17 cellular contexts compared by ENCODE assay signal in genomic region chr2:107137711-107138110, GRCh38.
DNase-seq lines count a peak whose midpoint lies in the region; ATAC-seq, FAIRE-seq and TF ChIP-seq lines count a peak whose summit lies in the region.
"Had no signal": no experiment of that assay in that cellular context is flagged by ENCODE, and none has a peak within 500 bp of the region (broad histone marks: within the 10 kb centered on the region; RNA-seq: fewer than 3 reads in every experiment).

No MANE protein-coding gene starts in this region.

- ATAC-seq in GM23338, result no peak
- ATAC-seq: T-cell had no signal

- no peaks in the 10 kb centered on the region for H3K4me1 ChIP-seq in GM23338 (ENCODE audit: insufficient read depth)
- H3K4me1 ChIP-seq: HAP-1 had no signal

- DNase-seq in DMS 273 (lab: John Stamatoyannopoulos, UW; ENCODE audit: unreplicated experiment), result peak; percentile 91
- peak; percentile 18 for DNase-seq in NCI-H1436 treated with DMSO at 0.1 percent for 48 hours (lab: John Stamatoyannopoulos, UW)
- DNase-seq in NCI-H524 treated with DMSO at 0.1 percent for 48 hours (lab: John Stamatoyannopoulos, UW), result peak; percentile 75
- DNase-seq in GM23338 (ENCODE audit: low spot score), result no peak
- no peak for DNase-seq in osteocyte (ENCODE audit: extremely low spot score, unreplicated experiment)
- DNase-seq in frontal cortex (ENCODE audit: low spot score in 2 of 2), result no peak
- DNase-seq: GDM1, NCI-H1417, NCI-H2029 treated with DMSO at 0.1 percent for 48 hours, NCI-H526 treated with DMSO at 0.1 percent for 48 hours, OCI-M1, Right ventricle myocardium superior, SK-N-SH, T-cell had no signal

- H3F3A ChIP-seq in GM23338 (replicated peaks; ENCODE audit: low read depth), result no peaks in the 10 kb centered on the region

- no peak for TF ChIP-seq CTCF in nephron (IDR thresholded peaks at IDR 0.05; ENCODE audit: unreplicated experiment in 3 of 3)
- TF ChIP-seq CTCF in GM23338 (conservative IDR thresholded peaks at IDR 0.05; ENCODE audit: low read depth in 2 of 2), result no peak
- TF ChIP-seq CTCF in osteocyte (IDR thresholded peaks at IDR 0.05), result no peak

- no peaks in the 10 kb centered on the region for H3K9me2 ChIP-seq in GM23338 (ENCODE audit: insufficient read depth)
- H3K9me2 ChIP-seq: SK-N-SH had no signal

- H3K9me3 Mint-ChIP-seq in nephron, result peaks cover 14% of the 10 kb centered on the region
- peaks cover 13% of the 10 kb centered on the region for H3K9me3 Mint-ChIP-seq in GM23338
- H3K9me3 Mint-ChIP-seq in osteocyte (ENCODE audit: unreplicated experiment), result peaks cover 22% of the 10 kb centered on the region

- no peak overlapping the region for H3K4me3 Mint-ChIP-seq in nephron
- no peak overlapping the region for H3K4me3 Mint-ChIP-seq in GM23338
- H3K4me3 Mint-ChIP-seq in osteocyte (ENCODE audit: unreplicated experiment), result no peak overlapping the region
- H3K4me3 Mint-ChIP-seq: CD14-positive monocyte, T-cell had no signal

- no peak overlapping the region for H3K4me2 ChIP-seq in GM23338
- H3K4me2 ChIP-seq: SK-N-SH had no signal

- peak overlapping the region in 2 of 3 experiments; percentile 43 to 56 for H3K27ac Mint-ChIP-seq in nephron
- H3K27ac Mint-ChIP-seq in GM23338, result no peak overlapping the region
- H3K27ac Mint-ChIP-seq in osteocyte (ENCODE audit: unreplicated experiment), result no peak overlapping the region
- H3K27ac Mint-ChIP-seq: CD14-positive monocyte, T-cell had no signal

- H3K36me3 Mint-ChIP-seq in nephron (ENCODE audit: low read depth) (no peaks in the 10 kb centered on the region), GM23338 (ENCODE audit: low read depth) (0 out of 3 replicates have a peak, but pooled peaks cover 4% of the 10 kb centered on the region), osteocyte (ENCODE audit: unreplicated experiment) (no peaks in the 10 kb centered on the region)
- H3K36me3 Mint-ChIP-seq: CD14-positive monocyte, T-cell had no signal

- no peak overlapping the region for H2AFZ ChIP-seq in GM23338

- H3K4me1 Mint-ChIP-seq in nephron (peaks cover 18% of the 10 kb centered on the region), GM23338 (no peaks in the 10 kb centered on the region), osteocyte (ENCODE audit: unreplicated experiment) (no peaks in the 10 kb centered on the region)
- H3K4me1 Mint-ChIP-seq: CD14-positive monocyte, T-cell had no signal

- no peaks in the 10 kb centered on the region for H3K79me2 ChIP-seq in GM23338 (replicated peaks; ENCODE audit: insufficient read depth)

- no peak overlapping the region for H3K4me3 ChIP-seq in GM23338
- H3K4me3 ChIP-seq: HAP-1 had no signal

- H3K27me3 Mint-ChIP-seq in nephron (ENCODE audit: low read depth) (no peaks in the 10 kb centered on the region), GM23338 (ENCODE audit: insufficient read depth, low read depth, poor library complexity) (no peaks in the 10 kb centered on the region), osteocyte (ENCODE audit: unreplicated experiment) (peaks cover 16% of the 10 kb centered on the region)
- H3K27me3 Mint-ChIP-seq: T-cell had no signal

- no peaks in the 10 kb centered on the region for H4K20me1 ChIP-seq in GM23338 (replicated peaks; ENCODE audit: insufficient read depth)

- no peak overlapping the region for H3K27ac ChIP-seq in GM23338 (ENCODE audit: low read depth)

- no peak for FAIRE-seq in frontal cortex (lab: Jason Lieb, UNC)

- no peaks in the 10 kb centered on the region for H3K27me3 ChIP-seq in GM23338 (ENCODE audit: insufficient read depth)

- H3K36me3 ChIP-seq in GM23338 (ENCODE audit: insufficient read depth), result no peaks in the 10 kb centered on the region
- H3K36me3 ChIP-seq: HAP-1 had no signal

TF ChIP-seq in GM23338, 12 proteins besides CTCF, POLR2A, EP300 and RAD21 (continues in another document):
- TF ChIP-seq POLR2AphosphoS5 (IDR thresholded peaks at IDR 0.05; ENCODE audit: low read depth), result no peak
- TF ChIP-seq ZNF114 (CRISPR knock-in tag; IDR thresholded peaks at IDR 0.05), result no peak
- no peak for TF ChIP-seq EZH2phosphoT487 (IDR thresholded peaks at IDR 0.05; ENCODE audit: unreplicated experiment)
- TF ChIP-seq STAT1 (IDR thresholded peaks at IDR 0.05; ENCODE audit: unreplicated experiment), result no peak
- TF ChIP-seq CREB1 (CRISPR knock-in tag; IDR thresholded peaks at IDR 0.05; ENCODE audit: low read depth), result no peak
- TF ChIP-seq ZNF331 (CRISPR knock-in tag; IDR thresholded peaks at IDR 0.05; ENCODE audit: low read depth), result no peak
- TF ChIP-seq NANOG (IDR thresholded peaks at IDR 0.05; ENCODE audit: borderline replicate concordance), result no peak
- TF ChIP-seq ZNF462 (CRISPR knock-in tag; IDR thresholded peaks at IDR 0.05), result no peak
- TF ChIP-seq JUNB (IDR thresholded peaks at IDR 0.05; ENCODE audit: unreplicated experiment), result no peak
- TF ChIP-seq ETS1 (IDR thresholded peaks at IDR 0.05), result no peak
- no peak for TF ChIP-seq EZH2 (IDR thresholded peaks at IDR 0.05; ENCODE audit: low read depth, unreplicated experiment)

Comparison
In these comparisons a context has a peak if more than half of its experiments do, and no peak if none do; other contexts are left out.
1. DNase-seq: peak in DMS 273 (single experiment), NCI-H1436 treated with DMSO at 0.1 percent for 48 hours (single experiment) and NCI-H524 treated with DMSO at 0.1 percent for 48 hours (single experiment); none in GM23338 (single experiment), osteocyte (single experiment) and frontal cortex (0 of 2).
2. H3K27ac Mint-ChIP-seq: peak in nephron (2 of 3); none in GM23338 (single experiment) and osteocyte (single experiment).